ENCODE assay signal across 11 cellular contexts in the genomic region with DNA sequence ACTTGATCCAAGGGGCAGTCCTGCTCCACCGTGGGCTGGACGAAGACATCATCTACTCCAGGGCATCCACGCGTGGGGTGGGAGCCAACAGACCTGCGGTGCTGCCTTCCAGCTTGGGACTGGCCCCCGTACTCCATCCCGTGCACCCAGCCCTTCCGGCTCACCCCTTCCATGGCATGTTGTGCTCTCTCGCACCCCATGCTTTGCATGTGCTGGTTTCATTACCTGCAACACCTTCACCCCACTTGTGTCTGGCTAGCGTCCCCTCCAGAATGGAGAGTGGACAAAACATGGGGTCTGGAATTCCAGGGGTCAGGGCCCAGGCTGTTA. TPM values are rescaled to one million over a fixed set of nuclear protein-coding genes. Genes with fewer than 3 reads are reported as not detected.
DNase-seq lines count a peak whose midpoint lies in the region; ATAC-seq, FAIRE-seq and TF ChIP-seq lines count a peak whose summit lies in the region.
"Had no signal": no experiment of that assay in that cellular context is flagged by ENCODE, and none has a peak within 500 bp of the region (broad histone marks: within the 10 kb centered on the region; RNA-seq: fewer than 3 reads in every experiment).

No MANE protein-coding gene starts in this region.

- intact Hi-C loops in activated CD8-positive, alpha-beta T cell treated with anti-CD3 and anti-CD28 coated beads for 36 hours (cut with micrococcal nuclease) = loop anchor here (2.0 to 5.0 kb wide), 3 partner anchors 19 to 384 kb away; partner anchors contain the start of gene ARID3B
- intact Hi-C loops in kidney (cut with DNase I) = no loop called here

- no peak overlapping the region for H3K9ac ChIP-seq in kidney (ENCODE audit: low read length in 2 of 2)

- no peak for FAIRE-seq in GM12892 (lab: Jason Lieb, UNC)
- FAIRE-seq in kidney (lab: Jason Lieb, UNC) = no peak

- no peaks in the 10 kb centered on the region for H3K9me3 ChIP-seq in kidney (ENCODE audit: control insufficient read depth in 1 of 2, low read length in 2 of 2)

- CTCF ChIA-PET in activated CD8-positive, alpha-beta T cell treated with anti-CD3 and anti-CD28 coated beads for 36 hours (lab: Charles Lee) = interaction anchor here (1.3 to 5.3 kb wide), 11 partner anchors 15 to 57 kb away, joined by 3 to 35 read pairs (median 6); partner anchors contain the start of gene UBL7

- H3K36me3 Mint-ChIP-seq in activated CD8-positive, alpha-beta T cell treated with anti-CD3 and anti-CD28 coated beads for 36 hours (ENCODE audit: low read depth) = peaks cover 5% of the 10 kb centered on the region
- H3K36me3 Mint-ChIP-seq in nephron (ENCODE audit: low read depth) = no peaks in the 10 kb centered on the region
- no peaks in the 10 kb centered on the region for H3K36me3 Mint-ChIP-seq in glutamatergic neuron (ENCODE audit: unreplicated experiment)

- peaks cover 79% of the 10 kb centered on the region for H3K4me1 Mint-ChIP-seq in activated CD8-positive, alpha-beta T cell treated with anti-CD3 and anti-CD28 coated beads for 36 hours (ENCODE audit: low read depth)
- H3K4me1 Mint-ChIP-seq in nephron (peaks cover 73% of the 10 kb centered on the region), glutamatergic neuron (ENCODE audit: low read depth, unreplicated experiment) (peaks cover 6% of the 10 kb centered on the region)

- peak overlapping the region; percentile 84 for H3K27ac Mint-ChIP-seq in activated CD8-positive, alpha-beta T cell treated with anti-CD3 and anti-CD28 coated beads for 36 hours
- H3K27ac Mint-ChIP-seq in nephron = peak overlapping the region; percentile 92 to 96 (median 93)
- H3K27ac Mint-ChIP-seq in glutamatergic neuron (ENCODE audit: unreplicated experiment) = no peak overlapping the region

- H3K9me3 Mint-ChIP-seq in activated CD8-positive, alpha-beta T cell treated with anti-CD3 and anti-CD28 coated beads for 36 hours = no peaks in the 10 kb centered on the region
- H3K9me3 Mint-ChIP-seq in nephron = no peaks in the 10 kb centered on the region
- H3K9me3 Mint-ChIP-seq in glutamatergic neuron (ENCODE audit: unreplicated experiment) = no peaks in the 10 kb centered on the region

- peaks cover 0 to 4% of the 10 kb centered on the region in 2 donors for H3K4me1 ChIP-seq in kidney (ENCODE audit: control insufficient read depth in 1 of 2, insufficient read depth in 1 of 2, low read depth in 1 of 2, low read length in 2 of 2)

- peak overlapping the region; percentile 63 for H3K4me3 Mint-ChIP-seq in activated CD8-positive, alpha-beta T cell treated with anti-CD3 and anti-CD28 coated beads for 36 hours
- peak overlapping the region; percentile 17 to 64 (median 63) for H3K4me3 Mint-ChIP-seq in nephron
- H3K4me3 Mint-ChIP-seq in glutamatergic neuron (ENCODE audit: unreplicated experiment) = no peak overlapping the region

- peak; percentile 54; the same call in 1 of the 2 replicates for TF ChIP-seq POLR2A in GM12892 (IDR thresholded peaks at IDR 0.05; ENCODE audit: low read depth, low read length)

- no peak for DNase-seq in GM12892 (ENCODE audit: insufficient read length)
- no peak for DNase-seq in activated CD8-positive, alpha-beta T cell treated with anti-CD3 and anti-CD28 coated beads for 36 hours
- no peak for DNase-seq in glutamatergic neuron
- DNase-seq in kidney = no peak
- no peak for DNase-seq in COLO829 (ENCODE audit: low spot score)
- no peak for DNase-seq in stimulated activated CD4-positive, alpha-beta T cell treated with anti-CD3 and anti-CD28 coated beads, Interleukin-15, amount 100 ng/mL, for 24 hours
- DNase-seq: Calu3, NCI-H226 had no signal

- no peak overlapping the region for H3K27ac ChIP-seq in kidney (ENCODE audit: low read depth in 2 of 2, low read length in 2 of 2)

- no peak for TF ChIP-seq CTCF in activated CD8-positive, alpha-beta T cell treated with anti-CD3 and anti-CD28 coated beads for 36 hours (IDR thresholded peaks at IDR 0.05)
- no peak for TF ChIP-seq CTCF in nephron (IDR thresholded peaks at IDR 0.05; ENCODE audit: unreplicated experiment in 3 of 3)
- no peak for TF ChIP-seq CTCF in glutamatergic neuron (IDR thresholded peaks at IDR 0.05; ENCODE audit: partially characterized antibody, unreplicated experiment)
- TF ChIP-seq CTCF in kidney (IDR thresholded peaks at IDR 0.05; ENCODE audit: borderline replicate concordance, extremely low read depth, insufficient read depth) = no peak

- ATAC-seq in HG02610 (IDR thresholded peaks at IDR 0.05; ENCODE audit: unreplicated experiment) = peak; percentile 2
- no peak for ATAC-seq in activated CD8-positive, alpha-beta T cell treated with anti-CD3 and anti-CD28 coated beads for 36 hours

- POLR2A ChIA-PET in activated CD8-positive, alpha-beta T cell treated with anti-CD3 and anti-CD28 coated beads for 36 hours (lab: Charles Lee) = interaction anchor here (0.9 to 7.9 kb wide), 12 partner anchors 8 to 142 kb away, joined by 3 to 141 read pairs (median 4); partner anchors contain the start of genes SEMA7A and UBL7

- H3K36me3 ChIP-seq in kidney (ENCODE audit: control insufficient read depth in 1 of 2, insufficient read depth in 2 of 2, low read length in 2 of 2) = no peaks in the 10 kb centered on the region

- no peak overlapping the region for H3K4me3 ChIP-seq in kidney (ENCODE audit: low read length in 2 of 2)
- H3K4me3 ChIP-seq: lung had no signal

- no peaks in the 10 kb centered on the region for H3K27me3 Mint-ChIP-seq in activated CD8-positive, alpha-beta T cell treated with anti-CD3 and anti-CD28 coated beads for 36 hours
- H3K27me3 Mint-ChIP-seq in nephron (ENCODE audit: low read depth) = peaks cover 4% of the 10 kb centered on the region
- H3K27me3 Mint-ChIP-seq in glutamatergic neuron (ENCODE audit: unreplicated experiment) = peaks cover 6% of the 10 kb centered on the region

RNA-seq across cellular contexts. Expression of gene SEMA7A, which starts 30.2 kb away (rescaled TPM):
- polyA plus RNA-seq in GM12892 (2012; ENCODE audit: missing spikeins) = 61.4 TPM
- total RNA-seq in activated CD8-positive, alpha-beta T cell treated with anti-CD3 and anti-CD28 coated beads for 36 hours = 10 to 100 TPM; 62.4 TPM
- 16.2 TPM for total RNA-seq in glutamatergic neuron (ENCODE audit: unreplicated experiment)
- total RNA-seq in kidney = 3.6 TPM
- polyA plus RNA-seq in kidney (ENCODE audit: insufficient read depth, low read depth, low replicate concordance) = 2.8 TPM

RNA-seq across cellular contexts. Expression of gene CYP11A1, which starts 36.1 kb away (rescaled TPM):
- 1.5 TPM for polyA plus RNA-seq in GM12892 (2012; ENCODE audit: missing spikeins)
- total RNA-seq in activated CD8-positive, alpha-beta T cell treated with anti-CD3 and anti-CD28 coated beads for 36 hours = under 1 TPM; 0.29 to 0.31 TPM
- total RNA-seq in glutamatergic neuron (ENCODE audit: unreplicated experiment) (not detected), kidney (0.13 TPM)
- 2.7 TPM for polyA plus RNA-seq in kidney (ENCODE audit: insufficient read depth, low read depth, low replicate concordance)
- total RNA-seq: Calu3 had no signal

RNA-seq across cellular contexts. Expression of gene UBL7, which starts 57.4 kb away (rescaled TPM):
- 62.5 TPM for polyA plus RNA-seq in GM12892 (2012; ENCODE audit: missing spikeins)
- total RNA-seq in activated CD8-positive, alpha-beta T cell treated with anti-CD3 and anti-CD28 coated beads for 36 hours = 10 to 100 TPM; 48.8 to 53.3 TPM
- 62.6 TPM for total RNA-seq in glutamatergic neuron (ENCODE audit: unreplicated experiment)
- 32.9 TPM for total RNA-seq in kidney
- 75.8 TPM for polyA plus RNA-seq in kidney (ENCODE audit: insufficient read depth, low read depth, low replicate concordance)
